In the genomic region with DNA sequence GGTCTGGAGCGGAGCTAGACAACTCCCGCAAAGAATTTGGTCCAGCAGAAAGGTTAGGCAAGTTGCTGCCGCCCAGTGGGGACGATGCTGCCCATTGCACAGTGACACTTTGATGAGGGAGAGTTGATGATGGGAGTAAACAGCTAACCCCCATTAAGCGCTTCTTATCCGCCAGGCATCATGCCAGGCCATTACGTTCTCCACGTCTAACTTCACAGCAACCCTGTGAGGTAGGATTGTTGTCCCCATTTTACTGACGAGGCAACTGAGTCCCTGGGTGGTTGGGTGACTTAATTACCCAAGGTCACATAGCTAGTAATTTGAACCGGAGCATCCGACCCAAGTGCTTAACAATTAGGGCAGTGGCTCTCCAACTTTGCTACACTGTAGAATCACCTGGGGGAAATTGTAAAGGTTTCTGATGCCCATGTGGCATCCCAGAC, we compare ENCODE assay signal across 9 cellular contexts. TPM values are rescaled to one million over a fixed set of nuclear protein-coding genes. Genes with fewer than 3 reads are reported as not detected.
DNase-seq lines count a peak whose midpoint lies in the region; ATAC-seq, FAIRE-seq and TF ChIP-seq lines count a peak whose summit lies in the region.
"Had no signal": no experiment of that assay in that cellular context is flagged by ENCODE, and none has a peak within 500 bp of the region (broad histone marks: within the 10 kb centered on the region; RNA-seq: fewer than 3 reads in every experiment).

No MANE protein-coding gene starts in this region.

- no peaks in the 10 kb centered on the region for H3K9me2 ChIP-seq in OCI-LY7 (ENCODE audit: insufficient read depth, low read length)

- H3K9ac ChIP-seq in endocrine pancreas (ENCODE audit: control insufficient read depth, insufficient read depth, low read length): peak overlapping the region; percentile 82

- no peak for DNase-seq in activated naive CD4-positive, alpha-beta T cell treated with anti-CD3 and anti-CD28 coated beads for 36 hours
- no peak for DNase-seq in activated naive CD4-positive, alpha-beta T cell (lab: John Stamatoyannopoulos, UW)
- DNase-seq in OCI-LY7 (ENCODE audit: low spot score) (peak; percentile 16), GM12892 (ENCODE audit: insufficient read length) (no peak), NCI-H82 (lab: John Stamatoyannopoulos, UW) (no peak)

- peaks cover 3% of the 10 kb centered on the region for H3K9me3 Mint-ChIP-seq in activated naive CD4-positive, alpha-beta T cell treated with anti-CD3 and anti-CD28 coated beads for 36 hours
- H3K9me3 Mint-ChIP-seq in nephron: no peaks in the 10 kb centered on the region

- POLR2A ChIA-PET in OCI-LY7 (lab: Charles Lee): interaction anchor here (0.6 to 2.9 kb wide), 6 partner anchors 20 to 308 kb away, joined by 3 to 22 read pairs (median 9); a partner anchor contains a TSS

- peaks cover 5% of the 10 kb centered on the region for H3K36me3 ChIP-seq in OCI-LY7 (ENCODE audit: insufficient read depth, low read length)
- no peaks in the 10 kb centered on the region for H3K36me3 ChIP-seq in endocrine pancreas (ENCODE audit: control insufficient read depth, insufficient read depth, low read length)

- no peak for ATAC-seq in HG02642 (IDR thresholded peaks at IDR 0.05; ENCODE audit: poor library complexity, unreplicated experiment)

- H3K27ac Mint-ChIP-seq in activated naive CD4-positive, alpha-beta T cell treated with anti-CD3 and anti-CD28 coated beads for 36 hours: peak overlapping the region; percentile 72
- peak overlapping the region in 2 of 3 experiments; percentile 45 to 69 for H3K27ac Mint-ChIP-seq in nephron

- no peaks in the 10 kb centered on the region for H3K27me3 ChIP-seq in endocrine pancreas (ENCODE audit: control insufficient read depth, insufficient read depth, low read length)

- peak overlapping the region; percentile 98 for H3K4me3 ChIP-seq in OCI-LY7 (ENCODE audit: low read depth, low read length, poor library complexity, severe bottlenecking)
- H3K4me3 ChIP-seq in endocrine pancreas (ENCODE audit: control insufficient read depth, insufficient read depth, low read length): peak overlapping the region; percentile 84

- peak overlapping the region; percentile 85 for H3K4me3 Mint-ChIP-seq in activated naive CD4-positive, alpha-beta T cell treated with anti-CD3 and anti-CD28 coated beads for 36 hours
- H3K4me3 Mint-ChIP-seq in nephron: peak overlapping the region; percentile 85 to 89 (median 85)

- H3K9me3 ChIP-seq in OCI-LY7 (ENCODE audit: low read length) (0 out of 2 replicates have a peak, but pooled peaks cover 9% of the 10 kb centered on the region), endocrine pancreas (ENCODE audit: control insufficient read depth, low read length) (no peaks in the 10 kb centered on the region)

- peaks cover 40% of the 10 kb centered on the region for H3K4me1 Mint-ChIP-seq in activated naive CD4-positive, alpha-beta T cell treated with anti-CD3 and anti-CD28 coated beads for 36 hours (ENCODE audit: low read depth)
- peaks cover 23% of the 10 kb centered on the region for H3K4me1 Mint-ChIP-seq in nephron

- H3K4me1 ChIP-seq in OCI-LY7 (ENCODE audit: insufficient read depth, low read length, poor library complexity, severe bottlenecking) (peaks cover 22% of the 10 kb centered on the region), endocrine pancreas (ENCODE audit: control insufficient read depth, insufficient read depth, low read length) (peaks cover 6% of the 10 kb centered on the region)

- TF ChIP-seq CTCF in OCI-LY7 (conservative IDR thresholded peaks at IDR 0.05; ENCODE audit: low read length) (no peak), nephron (IDR thresholded peaks at IDR 0.05; ENCODE audit: unreplicated experiment in 3 of 3) (no peak)

- CTCF ChIA-PET in activated naive CD4-positive, alpha-beta T cell treated with anti-CD3 and anti-CD28 coated beads for 36 hours (lab: Charles Lee): interaction anchor here (1.1 to 6.1 kb wide), 6 partner anchors 12 to 55 kb away, joined by 3 to 35 read pairs (median 4); a partner anchor contains a TSS
- CTCF ChIA-PET in OCI-LY7 (lab: Charles Lee; ENCODE audit: unreplicated experiment): interaction anchor here (2.2 to 2.3 kb wide), 2 partner anchors 20 to 26 kb away, joined by 10 to 16 read pairs; no protein-coding TSS in a partner anchor

- peaks cover 16% of the 10 kb centered on the region for H4K20me1 ChIP-seq in OCI-LY7 (ENCODE audit: insufficient read depth, low read length)

- peak overlapping the region; percentile 75; the same call in 1 of the 2 replicates for H2AFZ ChIP-seq in OCI-LY7 (ENCODE audit: low read length)

- intact Hi-C loops in activated naive CD4-positive, alpha-beta T cell treated with anti-CD3 and anti-CD28 coated beads for 36 hours (cut with micrococcal nuclease): loop anchor here (2.0 to 5.0 kb wide), 2 partner anchors 39 to 489 kb away; a partner anchor contains a TSS
- intact Hi-C loops in OCI-LY7 (cut with micrococcal nuclease; ENCODE audit: unreplicated experiment): loop anchor here (2.0 kb wide), 1 partner anchor 39 kb away; a partner anchor contains a TSS

- H3K4me2 ChIP-seq in OCI-LY7 (ENCODE audit: low read length): peak overlapping the region; percentile 98

- H3K36me3 Mint-ChIP-seq in activated naive CD4-positive, alpha-beta T cell treated with anti-CD3 and anti-CD28 coated beads for 36 hours (ENCODE audit: low read depth): no peaks in the 10 kb centered on the region
- peaks cover 3% of the 10 kb centered on the region for H3K36me3 Mint-ChIP-seq in nephron (ENCODE audit: low read depth)

- TF ChIP-seq POLR2A in GM12892 (IDR thresholded peaks at IDR 0.05; ENCODE audit: low read depth, low read length): no peak

- no peak for FAIRE-seq in GM12892 (lab: Jason Lieb, UNC)
- FAIRE-seq: islet of Langerhans had no signal

- no peaks in the 10 kb centered on the region for H3K27me3 Mint-ChIP-seq in activated naive CD4-positive, alpha-beta T cell treated with anti-CD3 and anti-CD28 coated beads for 36 hours (ENCODE audit: low read depth)
- peaks cover 8% of the 10 kb centered on the region for H3K27me3 Mint-ChIP-seq in nephron (ENCODE audit: low read depth)

- no TSS peak for BruUV-seq in OCI-LY7 (replicated peaks; lab: Mats Ljungman, UMichigan)

- no peak overlapping the region for H3K27ac ChIP-seq in OCI-LY7 (ENCODE audit: low read depth, low read length, poor library complexity, severe bottlenecking)

- peaks cover 53% of the 10 kb centered on the region for H3K79me2 ChIP-seq in OCI-LY7 (ENCODE audit: insufficient read depth, low read depth, low read length)

RNA-seq across cellular contexts. Expression of a gene that starts 0.7 kb away (rescaled TPM):
- total RNA-seq in activated naive CD4-positive, alpha-beta T cell treated with anti-CD3 and anti-CD28 coated beads for 36 hours: 10 to 100 TPM; 22.1 to 24.0 TPM
- 19.0 and 20.9 TPM in 2 replicates for total RNA-seq in OCI-LY7 (2014; rRNA removed; shearing (Covaris generic))
- 40.0 and 42.9 TPM in 2 replicates for total RNA-seq in OCI-LY7 (2022)
- polyA plus RNA-seq in GM12892 (2012; ENCODE audit: missing spikeins): 14.1 TPM

RNA-seq across cellular contexts. Expression of a gene that starts 38.2 kb away (rescaled TPM):
- total RNA-seq in activated naive CD4-positive, alpha-beta T cell treated with anti-CD3 and anti-CD28 coated beads for 36 hours: 10 to 100 TPM; 69.1 to 72.9 TPM
- total RNA-seq in OCI-LY7 (2014; rRNA removed; shearing (Covaris generic)): 30.0 and 49.1 TPM in 2 replicates
- total RNA-seq in OCI-LY7 (2022): 96.3 and 111 TPM in 2 replicates
- polyA plus RNA-seq in GM12892 (2012; ENCODE audit: missing spikeins): 43.5 TPM
